In the genomic region with DNA sequence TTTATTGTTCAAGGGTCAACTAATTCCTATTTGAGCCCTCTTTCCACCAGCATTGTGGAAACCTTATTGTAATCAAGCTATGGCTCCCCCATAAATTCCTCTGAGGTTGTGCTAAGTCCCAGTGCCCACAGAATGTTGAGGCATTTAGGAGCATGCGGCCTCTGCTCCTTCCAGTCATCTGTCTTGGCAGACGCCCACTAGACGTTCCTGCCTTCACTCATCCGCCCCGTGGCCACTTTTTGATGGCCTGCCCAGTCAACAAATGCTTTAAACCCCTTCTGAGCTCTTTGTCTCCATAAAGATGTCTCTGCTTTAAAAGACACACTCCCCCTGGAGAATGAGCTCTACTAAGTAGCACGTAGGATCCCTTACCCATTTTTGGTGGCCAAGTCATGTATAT, we compare ENCODE assay signal across 15 cellular contexts.
DNase-seq lines count a peak whose midpoint lies in the region; ATAC-seq lines count a peak whose summit lies in the region.
"Had no signal": no experiment of that assay in that cellular context is flagged by ENCODE, and none has a peak within 500 bp of the region (broad histone marks: within the 10 kb centered on the region; RNA-seq: fewer than 3 reads in every experiment).

No MANE protein-coding gene starts in this region.

- H3K4me2 ChIP-seq in neuronal stem cell (ENCODE audit: insufficient read depth, low read length, poor library complexity, severe bottlenecking) = no peak overlapping the region
- H3K4me2 ChIP-seq: A549 had no signal

- H3K79me1 ChIP-seq in neuronal stem cell (ENCODE audit: low read depth, low read length) = no peaks in the 10 kb centered on the region

- no peak overlapping the region for H3K14ac ChIP-seq in neuronal stem cell (ENCODE audit: low read length)

- no peak overlapping the region for H2BK120ac ChIP-seq in neuronal stem cell (ENCODE audit: low read depth, low read length)

- H4K91ac ChIP-seq in neuronal stem cell (ENCODE audit: low read depth, low read length, poor library complexity) = no peak overlapping the region

- H3K9me3 ChIP-seq in neuronal stem cell (replicated peaks in 1 of 2; ENCODE audit: control insufficient read depth in 2 of 2, insufficient read depth in 1 of 2, low read depth in 1 of 2, low read length in 2 of 2) = no peaks in the 10 kb centered on the region
- H3K9me3 ChIP-seq: A549 had no signal

- H3K27ac ChIP-seq in neuronal stem cell (replicated peaks; ENCODE audit: low read length) = no peak overlapping the region
- H3K27ac ChIP-seq: A549, GM23248 had no signal

- H2AK5ac ChIP-seq in neuronal stem cell (ENCODE audit: low read depth, low read length) = no peak overlapping the region

- no peak overlapping the region for H3K9ac ChIP-seq in neuronal stem cell (ENCODE audit: low read depth, low read length, poor library complexity)
- H3K9ac ChIP-seq: GM23248 had no signal

- H2BK5ac ChIP-seq in neuronal stem cell (ENCODE audit: low read length) = no peak overlapping the region

- no peak overlapping the region for H2BK12ac ChIP-seq in neuronal stem cell (ENCODE audit: low read length)

- DNase-seq in AG20443 (ENCODE audit: low spot score) (peak; percentile 34), myocyte (ENCODE audit: low read depth) (peak; percentile 90), neuronal stem cell (ENCODE audit: low spot score) (no peak), cortex of kidney (lab: John Stamatoyannopoulos, UW) (no peak), HK-2 (ENCODE audit: unreplicated experiment) (no peak), A172 (ENCODE audit: low spot score) (no peak)
- DNase-seq: C1 segment of cervical spinal cord; CD4-positive, alpha-beta memory T cell; DND-41; GF-D8; GM23248; KBM-7 had no signal

- H3K4me3 ChIP-seq in neuronal stem cell (ENCODE audit: low read length in 2 of 2) = no peak overlapping the region
- H3K4me3 ChIP-seq: A549, GM23248 had no signal

- H3K23ac ChIP-seq in neuronal stem cell (ENCODE audit: low read depth, low read length, poor library complexity) = no peak overlapping the region

- no CpG with 5 or more reads among the region's 6 CpGs for WGBS in neuronal stem cell (ENCODE audit: extremely low coverage in 2 of 2, insufficient read length in 2 of 2, insufficient replicate concordance in 1 of 2), 2 donors

- peak overlapping the region; percentile 62 for H3K18ac ChIP-seq in neuronal stem cell (ENCODE audit: low read length)

- ATAC-seq in HG03442 (IDR thresholded peaks at IDR 0.05; ENCODE audit: unreplicated experiment) = no peak
- ATAC-seq: A549, HCT116 had no signal

- H3K4ac ChIP-seq in neuronal stem cell (ENCODE audit: low read length) = no peak overlapping the region

- no peak overlapping the region for H2AFZ ChIP-seq in neuronal stem cell (ENCODE audit: low read length)
- H2AFZ ChIP-seq: GM23248 had no signal

- no peak overlapping the region for H4K8ac ChIP-seq in neuronal stem cell (ENCODE audit: low read depth, low read length)

- no peaks in the 10 kb centered on the region for H3K27me3 ChIP-seq in neuronal stem cell (ENCODE audit: control insufficient read depth in 3 of 3, insufficient read depth in 3 of 3, low read depth in 1 of 3, low read length in 3 of 3)

- no peaks in the 10 kb centered on the region for H3K36me3 ChIP-seq in neuronal stem cell (replicated peaks in 1 of 2; ENCODE audit: control insufficient read depth in 2 of 2, insufficient read depth in 2 of 2, low read length in 2 of 2)

- H3K4me1 ChIP-seq in neuronal stem cell (ENCODE audit: control insufficient read depth in 2 of 2, insufficient read depth in 1 of 2, low read depth in 1 of 2, low read length in 2 of 2) = no peaks in the 10 kb centered on the region
- H3K4me1 ChIP-seq: A549 had no signal

- no peak overlapping the region for H2BK15ac ChIP-seq in neuronal stem cell (ENCODE audit: low read length)

Comparison
In these comparisons a context has a peak if more than half of its experiments do, and no peak if none do; other contexts are left out.
1. DNase-seq: peak in AG20443 (single experiment) and myocyte (single experiment); none in neuronal stem cell (single experiment), cortex of kidney (single experiment), HK-2 (single experiment) and A172 (single experiment).